ENCODE assay signal across 11 cellular contexts in the genomic region with DNA sequence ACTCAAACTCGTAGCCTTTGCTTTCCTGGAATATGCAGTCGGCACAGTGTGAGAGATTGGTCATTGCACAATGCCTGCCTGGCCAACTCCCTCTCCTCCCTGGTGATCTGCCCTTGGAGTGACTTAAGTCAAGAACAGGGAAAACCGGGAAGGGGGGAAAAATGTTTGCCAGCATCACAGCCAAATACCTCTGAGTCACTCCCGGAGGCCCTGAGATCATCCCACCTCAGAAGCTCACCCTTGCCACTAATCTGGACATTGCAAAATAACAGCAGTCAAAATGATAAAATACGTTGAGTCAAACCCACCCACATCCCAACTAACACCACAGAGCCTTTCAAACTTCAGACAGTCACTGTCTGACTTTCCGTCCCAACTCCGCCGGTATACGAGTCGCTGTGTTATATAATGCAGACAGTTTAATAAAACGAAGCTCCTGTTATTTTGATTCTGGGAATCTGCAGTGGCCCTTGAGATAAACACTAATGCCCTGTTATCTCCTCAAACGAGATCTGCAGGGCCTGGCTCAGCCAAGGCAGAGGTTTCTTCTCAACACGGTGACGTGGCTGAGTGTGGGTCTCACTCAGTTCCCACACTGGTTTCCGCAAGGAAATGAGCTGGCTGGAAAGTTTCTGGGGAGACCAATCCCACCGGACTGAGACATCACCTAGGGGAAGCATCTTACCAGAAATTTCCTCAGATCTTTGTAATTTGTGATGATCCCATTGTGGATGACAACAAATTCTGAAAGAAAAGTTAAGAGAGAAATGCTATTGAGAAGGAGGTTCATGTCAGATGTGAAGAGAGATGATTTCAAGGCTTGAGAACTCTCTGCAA. TPM values are rescaled to one million over a fixed set of nuclear protein-coding genes. Genes with fewer than 3 reads are reported as not detected.
DNase-seq lines count a peak whose midpoint lies in the region; ATAC-seq and TF ChIP-seq lines count a peak whose summit lies in the region.
"Had no signal": no experiment of that assay in that cellular context is flagged by ENCODE, and none has a peak within 500 bp of the region (broad histone marks: within the 10 kb centered on the region; RNA-seq: fewer than 3 reads in every experiment).

No MANE protein-coding gene starts in this region.

- peak overlapping the region; percentile 97 for H3K27ac Mint-ChIP-seq in endodermal cell
- H3K27ac Mint-ChIP-seq in mesothelial cell of epicardium, result peak overlapping the region; percentile 68

- H3K4me3 ChIP-seq in MG63 (no peak overlapping the region), endodermal cell (ENCODE audit: low read length) (peak overlapping the region; percentile 64)
- H3K4me3 ChIP-seq: prostate gland had no signal

- peaks cover 51% of the 10 kb centered on the region for H3K36me3 Mint-ChIP-seq in endodermal cell (ENCODE audit: low read depth)
- peaks cover 4% of the 10 kb centered on the region for H3K36me3 Mint-ChIP-seq in mesothelial cell of epicardium

- DNase-seq in A172 (ENCODE audit: low spot score) (peak; percentile 100), MG63 (peak; percentile 98), endodermal cell (peak; percentile 69), mesothelial cell of epicardium (ENCODE audit: low spot score in 2 of 2, unreplicated experiment in 2 of 2) (no peak), NCI-H1048 (lab: John Stamatoyannopoulos, UW) (no peak)
- DNase-seq in activated CD8-positive, alpha-beta memory T cell treated with anti-CD3 and anti-CD28 coated beads, Interleukin-2, amount 50 U/mL, for 48 hours, result no peak
- DNase-seq: Kasumi-1 had no signal

- H3K4me1 ChIP-seq in endodermal cell (ENCODE audit: control insufficient read depth, insufficient read depth, low read length), result peaks cover 16% of the 10 kb centered on the region
- H3K4me1 ChIP-seq: prostate gland had no signal

- H3K9me3 Mint-ChIP-seq in endodermal cell, result peaks cover 22% of the 10 kb centered on the region
- no peaks in the 10 kb centered on the region for H3K9me3 Mint-ChIP-seq in mesothelial cell of epicardium

- ATAC-seq in HG03175 (IDR thresholded peaks at IDR 0.05; ENCODE audit: unreplicated experiment), result no peak
- no peak for ATAC-seq in GM21529 (IDR thresholded peaks at IDR 0.05; ENCODE audit: unreplicated experiment)

- no peaks in the 10 kb centered on the region for H3K27me3 ChIP-seq in MG63
- no peaks in the 10 kb centered on the region for H3K27me3 ChIP-seq in endodermal cell (ENCODE audit: control insufficient read depth, insufficient read depth, low read length, poor library complexity, severe bottlenecking)

- H3K4me3 Mint-ChIP-seq in endodermal cell (peak overlapping the region; percentile 19), mesothelial cell of epicardium (no peak overlapping the region)

- H3K27me3 Mint-ChIP-seq in endodermal cell (ENCODE audit: insufficient read depth) (no peaks in the 10 kb centered on the region), mesothelial cell of epicardium (ENCODE audit: low read depth) (no peaks in the 10 kb centered on the region)

- H3K9ac ChIP-seq in endodermal cell (ENCODE audit: extremely low read depth, low read length, poor library complexity, severe bottlenecking), result peak overlapping the region; percentile 94

- H3K36me3 ChIP-seq in MG63 (no peaks in the 10 kb centered on the region; the same call in 1 of the 2 replicates), endodermal cell (ENCODE audit: control insufficient read depth, insufficient read depth, low read length) (peaks cover 71% of the 10 kb centered on the region)
- H3K36me3 ChIP-seq: prostate gland had no signal

- H3K27ac ChIP-seq in endodermal cell (ENCODE audit: low read depth, low read length), result peak overlapping the region; percentile 95

- TF ChIP-seq CTCF in endodermal cell (conservative IDR thresholded peaks at IDR 0.05), result no peak
- TF ChIP-seq CTCF in mesothelial cell of epicardium (IDR thresholded peaks at IDR 0.05; ENCODE audit: unreplicated experiment), result no peak

- WGBS in endodermal cell (ENCODE audit: insufficient coverage in 1 of 2, insufficient read length in 1 of 2), 2 experiments, result 70 to 82% methylated on average over 12 to 16 of the region's 16 CpGs

- H3K4me1 Mint-ChIP-seq in endodermal cell (peaks cover 17% of the 10 kb centered on the region), mesothelial cell of epicardium (peaks cover 22% of the 10 kb centered on the region)

- H3K9me3 ChIP-seq in MG63 (no peaks in the 10 kb centered on the region), endodermal cell (ENCODE audit: control insufficient read depth, low read length) (no peaks in the 10 kb centered on the region)
- H3K9me3 ChIP-seq: prostate gland had no signal

RNA-seq across cellular contexts. Expression of a gene that starts 22.1 kb away (rescaled TPM):
- 42.0 and 50.5 TPM in 2 replicates for total RNA-seq in A172 (2014; rRNA removed; shearing (Covaris generic))
- total RNA-seq in MG63 (2014; rRNA removed; shearing (Covaris generic); ENCODE audit: low replicate concordance), result 2.7 and 3.7 TPM in 2 replicates
- total RNA-seq in endodermal cell (10 to 100 TPM; 19.5 to 37.3 TPM), mesothelial cell of epicardium (14.9 to 16.3 TPM (median 15.7 TPM) in 3 replicates)
- 26.7 TPM for polyA plus RNA-seq in endodermal cell (2013, experiment 1 of 2)
- polyA plus RNA-seq in endodermal cell (2013, experiment 2 of 2), result 23.6 TPM
- total RNA-seq: T-helper 2 cell treated with Interferon-gamma antibody and Interleukin-4, amounts not matched to agents 100 ng/mL and 5 ng/mL, for 36 hours had no signal

RNA-seq across cellular contexts. Expression of a gene that starts 39.1 kb away (rescaled TPM):
- total RNA-seq in A172 (2014; rRNA removed; shearing (Covaris generic)), result 36.9 and 37.9 TPM in 2 replicates
- 97.3 and 98.2 TPM in 2 replicates for total RNA-seq in MG63 (2014; rRNA removed; shearing (Covaris generic); ENCODE audit: low replicate concordance)
- total RNA-seq in endodermal cell (10 to 100 TPM; 45.6 to 51.8 TPM), mesothelial cell of epicardium (34.8 to 36.9 TPM (median 35.7 TPM) in 3 replicates)
- polyA plus RNA-seq in endodermal cell (2013, experiment 1 of 2), result 27.7 TPM
- 26.4 TPM for polyA plus RNA-seq in endodermal cell (2013, experiment 2 of 2)

Comparison
In these comparisons a context has a peak if more than half of its experiments do, and no peak if none do; other contexts are left out.
1. DNase-seq: peak in A172 (single experiment), MG63 (single experiment) and endodermal cell (single experiment); none in mesothelial cell of epicardium (0 of 2), NCI-H1048 (single experiment) and activated CD8-positive, alpha-beta memory T cell treated with anti-CD3 and anti-CD28 coated beads, Interleukin-2, amount 50 U/mL, for 48 hours (single experiment).